21 cellular contexts compared by ENCODE assay signal in the genomic region with DNA sequence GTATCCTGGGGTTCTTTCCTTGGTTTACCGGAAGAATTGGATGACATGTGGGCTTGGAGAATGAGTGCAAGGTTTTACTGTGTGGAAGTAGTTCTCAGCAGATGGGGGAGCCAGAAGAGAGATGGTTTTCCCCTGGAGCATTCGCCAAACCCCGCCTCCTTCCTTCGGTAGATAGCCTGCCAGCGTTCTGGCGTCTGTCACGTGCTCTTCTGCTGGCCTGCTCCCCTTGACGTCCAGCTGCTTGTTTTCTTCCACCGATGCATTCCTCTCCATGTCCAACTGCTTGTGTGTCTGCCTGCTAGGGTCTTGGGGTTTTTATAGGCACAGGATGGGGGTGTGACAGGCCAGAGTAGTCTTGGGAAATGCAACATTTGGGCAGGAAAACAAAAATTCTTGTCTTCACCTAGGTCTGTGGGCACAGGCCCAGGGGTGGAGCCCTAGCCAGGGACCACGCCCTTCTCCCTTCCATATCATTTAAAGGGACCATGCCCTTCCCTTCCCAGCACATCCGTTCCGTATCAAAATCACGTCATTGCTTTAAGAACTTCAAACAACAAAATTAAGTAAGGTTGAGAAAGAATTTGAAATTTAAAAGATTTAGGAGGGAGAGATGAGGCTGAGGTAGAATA.
"Had no signal": no experiment of that assay in that cellular context is flagged by ENCODE, and none has a peak within 500 bp of the region (broad histone marks: within the 10 kb centered on the region; RNA-seq: fewer than 3 reads in every experiment).

No MANE protein-coding gene starts in this region.

- H3K9me3 ChIP-seq: colonic mucosa, sigmoid colon, stomach, upper lobe of left lung had no signal

- DNase-seq: activated CD4-positive, CD25-positive, alpha-beta regulatory T cell treated with anti-CD3 and anti-CD28 coated beads, Interleukin-2, amount 50 U/mL, for 72 hours; activated effector memory CD4-positive, alpha-beta T cell treated with anti-CD3 and anti-CD28 coated beads, Interleukin-2, amount 50 U/mL, for 16 hours; activated naive CD4-positive, alpha-beta T cell treated with anti-CD3 and anti-CD28 coated beads, Interleukin-2, amount 50 U/mL, for 16 hours; activated T-cell treated with anti-CD3 and anti-CD28 coated beads, Interleukin-2, amount 50 U/mL, for 72 hours; aorta; brain microvascular endothelial cell; colonic mucosa; endodermal cell; foreskin fibroblast; hypothalamus; kidney; midbrain; nucleus accumbens; sigmoid colon; stimulated activated CD4-positive, alpha-beta T cell treated with anti-CD3 and anti-CD28 coated beads, Interleukin-4, amount 100 ng/mL, for 24 hours; stomach had no signal

- H3K4me1 ChIP-seq: colonic mucosa, sigmoid colon, stomach, upper lobe of left lung had no signal

- H3K27me3 ChIP-seq: brain microvascular endothelial cell, colonic mucosa, sigmoid colon, stomach, upper lobe of left lung had no signal

- ATAC-seq: activated T-cell treated with anti-CD3 and anti-CD28 coated beads, Interleukin-2, amount 50 U/mL, for 72 hours; left lobe of liver; stimulated activated effector memory CD8-positive, alpha-beta T cell treated with anti-CD3 and anti-CD28 coated beads, Interleukin-12 subunit alpha, Interleukin-12 subunit beta, amount 100 ng/mL, for 72 hours had no signal

- H3K36me3 ChIP-seq: brain microvascular endothelial cell, colonic mucosa, sigmoid colon, stomach, upper lobe of left lung had no signal

- H3K27ac ChIP-seq: brain microvascular endothelial cell, colonic mucosa, epithelial cell of prostate, sigmoid colon, stomach, upper lobe of left lung had no signal

- H3K4me3 ChIP-seq: colonic mucosa, lung, sigmoid colon, stomach, upper lobe of left lung had no signal
